ENCODE assay signal across 8 cellular contexts in the genomic region with DNA sequence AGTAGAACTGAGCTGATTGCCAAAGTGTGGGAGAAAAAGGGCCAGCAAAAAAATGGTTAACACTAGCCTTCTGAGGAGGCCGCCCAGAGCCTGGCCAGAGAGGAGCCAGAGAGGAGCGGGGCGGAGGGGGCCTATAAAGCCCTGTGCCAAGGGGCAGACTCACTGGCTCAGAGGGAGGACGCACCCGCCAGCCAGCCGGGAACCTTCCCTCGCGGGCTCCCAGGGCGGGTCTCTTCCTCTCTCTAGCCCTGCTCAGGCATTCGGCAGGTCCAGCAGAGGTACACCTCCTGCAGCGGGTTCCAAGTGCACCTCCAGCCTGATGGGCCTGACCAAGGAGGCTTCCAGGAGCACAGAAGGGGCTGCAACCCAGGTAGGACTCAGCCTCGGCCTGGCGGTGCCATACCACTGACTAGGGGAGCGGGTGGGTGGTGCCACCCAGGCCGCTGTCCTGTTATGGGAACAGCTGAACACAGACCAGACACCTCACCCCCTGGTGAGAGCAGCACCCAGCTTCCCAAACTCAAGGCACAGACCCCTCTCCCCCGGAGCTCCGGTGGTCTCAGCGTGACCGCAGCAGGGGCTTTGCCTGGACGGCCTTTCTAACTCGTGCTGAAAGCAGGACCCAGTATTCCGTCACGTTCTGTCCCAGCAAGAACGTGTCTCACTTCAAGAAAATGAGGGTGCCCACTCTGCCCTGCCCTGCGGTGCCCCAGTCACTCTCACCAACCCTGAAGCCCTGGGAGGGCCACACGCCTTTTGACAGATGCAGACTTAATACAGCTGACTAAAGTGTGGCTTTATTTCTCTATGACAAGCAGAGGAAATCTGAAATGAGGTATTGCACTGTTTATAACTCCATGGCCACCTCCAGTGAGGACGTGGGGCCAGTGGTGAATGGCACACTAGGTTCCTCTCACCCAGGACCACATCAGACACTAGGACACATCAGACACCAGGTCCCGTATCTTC. TPM values are rescaled to one million over a fixed set of nuclear protein-coding genes. Genes with fewer than 3 reads are reported as not detected.
DNase-seq lines count a peak whose midpoint lies in the region; ATAC-seq and TF ChIP-seq lines count a peak whose summit lies in the region.

A gene (plus strand): TSS at position 162 of the 969 bp plus-strand sequence. CDS start 3,616 bp downstream, outside the sequence.

- POLR2A ChIA-PET in activated CD4-positive, alpha-beta T cell treated with anti-CD3 and anti-CD28 coated beads, Interleukin-2, amount 10 ng/mL, durations not matched to agents 7 days and 5 days (lab: Charles Lee): no interaction called here
- POLR2A ChIA-PET in T-cell (lab: Charles Lee): no interaction called here

- H3K4me1 Mint-ChIP-seq in activated CD4-positive, alpha-beta T cell treated with anti-CD3 and anti-CD28 coated beads, Interleukin-2, amount 10 ng/mL, durations not matched to agents 7 days and 5 days: peaks cover 12% of the 10 kb centered on the region
- peaks cover 9 to 15% (median 10%) of the 10 kb centered on the region in 3 donors for H3K4me1 Mint-ChIP-seq in T-cell
- H3K4me1 Mint-ChIP-seq in nephron: peaks cover 44% of the 10 kb centered on the region

- H3K27ac Mint-ChIP-seq in activated CD4-positive, alpha-beta T cell treated with anti-CD3 and anti-CD28 coated beads, Interleukin-2, amount 10 ng/mL, durations not matched to agents 7 days and 5 days: no peak within 1 kb of the TSS
- H3K27ac Mint-ChIP-seq in T-cell: peak within 1 kb of the TSS in 1 of 2 donors; percentile 48
- H3K27ac Mint-ChIP-seq in nephron: peak within 1 kb of the TSS; percentile 54 to 93 (median 84)

- CTCF ChIA-PET in activated CD4-positive, alpha-beta T cell treated with anti-CD3 and anti-CD28 coated beads, Interleukin-2, amount 10 ng/mL, durations not matched to agents 7 days and 5 days (lab: Charles Lee): interaction anchor here (0.7 to 3.2 kb wide), 4 partner anchors 11 to 94 kb away, joined by 3 to 26 read pairs (median 3); no protein-coding TSS in a partner anchor
- CTCF ChIA-PET in T-cell (lab: Charles Lee): no interaction called here

- H3K27me3 Mint-ChIP-seq in activated CD4-positive, alpha-beta T cell treated with anti-CD3 and anti-CD28 coated beads, Interleukin-2, amount 10 ng/mL, durations not matched to agents 7 days and 5 days: no peaks in the 10 kb centered on the region
- no peaks in the 10 kb centered on the region for H3K27me3 Mint-ChIP-seq in T-cell
- peaks cover 8% of the 10 kb centered on the region for H3K27me3 Mint-ChIP-seq in nephron (ENCODE audit: low read depth)

- no peak for TF ChIP-seq CTCF in nephron (IDR thresholded peaks at IDR 0.05; ENCODE audit: unreplicated experiment in 3 of 3)

- peak within 1 kb of the TSS; percentile 58 for H3K4me3 Mint-ChIP-seq in activated CD4-positive, alpha-beta T cell treated with anti-CD3 and anti-CD28 coated beads, Interleukin-2, amount 10 ng/mL, durations not matched to agents 7 days and 5 days
- H3K4me3 Mint-ChIP-seq in T-cell (peak within 1 kb of the TSS; percentile 65 to 73 (median 69)), nephron (peak within 1 kb of the TSS; percentile 85 to 90 (median 88))

- ATAC-seq in T-cell (replicated peaks in 1 of 4) (no peak), GM21515 (IDR thresholded peaks at IDR 0.05; ENCODE audit: unreplicated experiment) (no peak)
- no peak for ATAC-seq in activated CD4-positive, CD25-positive, alpha-beta regulatory T cell treated with anti-CD3 and anti-CD28 coated beads, Interleukin-2, amount 50 U/mL, for 24 hours

- H3K9me3 Mint-ChIP-seq in activated CD4-positive, alpha-beta T cell treated with anti-CD3 and anti-CD28 coated beads, Interleukin-2, amount 10 ng/mL, durations not matched to agents 7 days and 5 days: no peaks in the 10 kb centered on the region
- H3K9me3 Mint-ChIP-seq in T-cell: no peaks in the 10 kb centered on the region
- no peaks in the 10 kb centered on the region for H3K9me3 Mint-ChIP-seq in nephron

- no peaks in the 10 kb centered on the region for H3K36me3 Mint-ChIP-seq in activated CD4-positive, alpha-beta T cell treated with anti-CD3 and anti-CD28 coated beads, Interleukin-2, amount 10 ng/mL, durations not matched to agents 7 days and 5 days (ENCODE audit: low read depth)
- H3K36me3 Mint-ChIP-seq in T-cell: peaks cover 7% of the 10 kb centered on the region
- peaks cover 10% of the 10 kb centered on the region for H3K36me3 Mint-ChIP-seq in nephron (ENCODE audit: low read depth)

- DNase-seq in activated CD4-positive, alpha-beta T cell treated with anti-CD3 and anti-CD28 coated beads, Interleukin-2, amount 10 ng/mL, durations not matched to agents 7 days and 5 days: no peak
- DNase-seq in activated CD4-positive, alpha-beta T cell treated with anti-CD3 and anti-CD28 coated beads, Interleukin-2, amount 50 U/mL, for 48 hours: no peak
- no peak for DNase-seq in T-cell
- DNase-seq in fibroblast of gingiva (ENCODE audit: low read depth): peak; percentile 38
- DNase-seq in NOMO-1 (lab: John Stamatoyannopoulos, UW; ENCODE audit: unreplicated experiment in 2 of 2): no peak

RNA-seq across cellular contexts. Expression of the gene that starts here (rescaled TPM):
- under 1 TPM in 1 of 2 experiments, not detected in 1; 0.08 TPM for total RNA-seq in activated CD4-positive, alpha-beta T cell treated with anti-CD3 and anti-CD28 coated beads, Interleukin-2, amount 10 ng/mL, durations not matched to agents 7 days and 5 days
- total RNA-seq in T-cell: under 1 TPM in 3 of 5 donors, not detected in 2; 0.23 to 0.41 (median 0.26) TPM
